1 cellular context compared by ENCODE assay signal in genomic region chr2:141195087-141195486, GRCh38.
TF ChIP-seq lines count a peak whose summit lies in the region.

No MANE protein-coding gene starts in this region.

TF ChIP-seq in WTC11, 78 proteins besides CTCF, POLR2A, EP300 and RAD21 (continued from another document):
- no peak for TF ChIP-seq ATF2 (CRISPR knock-in tag; IDR thresholded peaks at IDR 0.05; ENCODE audit: borderline replicate concordance, low read depth)
TF ChIP-seq in WTC11: peak in this region for 0.
